ENCODE assay signal across 11 cellular contexts in genomic region chr1:152029144-152029936, GRCh38. TPM values are rescaled to one million over a fixed set of nuclear protein-coding genes. Genes with fewer than 3 reads are reported as not detected.
DNase-seq lines count a peak whose midpoint lies in the region; ATAC-seq and TF ChIP-seq lines count a peak whose summit lies in the region.
"Had no signal": no experiment of that assay in that cellular context is flagged by ENCODE, and none has a peak within 500 bp of the region (broad histone marks: within the 10 kb centered on the region; RNA-seq: fewer than 3 reads in every experiment).

No MANE protein-coding gene starts in this region.

- H3K36me3 ChIP-seq in DND-41 (ENCODE audit: insufficient read depth, low read length): peaks cover 29% of the 10 kb centered on the region
- peaks cover 42% of the 10 kb centered on the region for H3K36me3 ChIP-seq in mesodermal cell (ENCODE audit: control insufficient read depth, insufficient read depth, low read length)
- peaks cover 10% of the 10 kb centered on the region for H3K36me3 ChIP-seq in HAP-1 (replicated peaks)

- H3K27me3 ChIP-seq in DND-41 (ENCODE audit: insufficient read depth, low read length, poor library complexity) (no peaks in the 10 kb centered on the region), HAP-1 (ENCODE audit: low read depth) (no peaks in the 10 kb centered on the region)

- peak overlapping the region; percentile 62 for H3K27ac ChIP-seq in DND-41 (ENCODE audit: low read length)
- peak overlapping the region; percentile 55 for H3K27ac ChIP-seq in mesodermal cell (ENCODE audit: low read depth, low read length, severe bottlenecking)

- no peak overlapping the region for H3K4me2 ChIP-seq in DND-41 (ENCODE audit: insufficient read depth, low read length)

- H3K9ac ChIP-seq in DND-41 (ENCODE audit: low read depth, low read length): no peak overlapping the region

- H3K9me3 Mint-ChIP-seq in activated naive CD4-positive, alpha-beta T cell treated with anti-CD3 and anti-CD28 coated beads, Interleukin-2, amount 50 U/mL, for 72 hours: peaks cover 4 to 21% of the 10 kb centered on the region in 2 donors
- H3K9me3 Mint-ChIP-seq: brain had no signal

- peaks cover 18% of the 10 kb centered on the region for H3K79me2 ChIP-seq in DND-41 (ENCODE audit: insufficient read depth, low read length)

- H3K36me3 Mint-ChIP-seq in activated naive CD4-positive, alpha-beta T cell treated with anti-CD3 and anti-CD28 coated beads, Interleukin-2, amount 50 U/mL, for 72 hours: peaks cover 20 to 54% of the 10 kb centered on the region in 2 donors
- H3K36me3 Mint-ChIP-seq: brain had no signal

- peak overlapping the region; percentile 37; the same call in 1 of the 2 replicates for H2AFZ ChIP-seq in DND-41 (ENCODE audit: low read depth, low read length)

- in situ Hi-C loops in HAP-1 (cut with MboI; ENCODE audit: low sequenced_read_pairs) (no loop called here), GM13977 (cut with MboI; ENCODE audit: low pct_unique_long_range_greater_than_20kb, low sequenced_read_pairs, unreplicated experiment) (no loop called here)

- H3K27ac Mint-ChIP-seq in activated naive CD4-positive, alpha-beta T cell treated with anti-CD3 and anti-CD28 coated beads, Interleukin-2, amount 50 U/mL, for 72 hours: peak overlapping the region; percentile 62 to 88
- H3K27ac Mint-ChIP-seq: brain had no signal

- H3K4me3 ChIP-seq in DND-41 (ENCODE audit: low read depth in 1 of 2, low read length in 2 of 2) (no peak overlapping the region), mesodermal cell (ENCODE audit: extremely low read depth, insufficient read depth, low read length, poor library complexity, severe bottlenecking) (no peak overlapping the region), HAP-1 (no peak overlapping the region)

- 95 to 98% methylated on average over 3 to 5 of the region's 8 CpGs for WGBS in mesodermal cell (ENCODE audit: insufficient coverage in 2 of 2), 2 experiments

- ATAC-seq in DND-41 (ENCODE audit: insufficient read depth, low read depth) (peak; percentile 81), GM21367 (IDR thresholded peaks at IDR 0.05; ENCODE audit: unreplicated experiment) (no peak), HG02981 (IDR thresholded peaks at IDR 0.05; ENCODE audit: unreplicated experiment) (no peak)
- ATAC-seq in activated naive CD4-positive, alpha-beta T cell treated with anti-CD3 and anti-CD28 coated beads, Interleukin-2, amount 50 U/mL, for 72 hours: peak; percentile 69 to 78
- ATAC-seq: left colon had no signal

- no peaks in the 10 kb centered on the region for H3K9me3 ChIP-seq in DND-41 (ENCODE audit: insufficient read depth, low read length, severe bottlenecking)
- H3K9me3 ChIP-seq in mesodermal cell (ENCODE audit: control insufficient read depth, low read length): no peaks in the 10 kb centered on the region
- H3K9me3 ChIP-seq in HAP-1: no peaks in the 10 kb centered on the region

- DNase-seq in DND-41: peak; percentile 60
- DNase-seq in MV-4-11 (lab: John Stamatoyannopoulos, UW): peak; percentile 85
- peak in 1 of 2 donors; percentile 18 for DNase-seq in activated naive CD4-positive, alpha-beta T cell treated with anti-CD3 and anti-CD28 coated beads, Interleukin-2, amount 50 U/mL, for 72 hours (ENCODE audit: low spot score in 2 of 2)
- no peak for DNase-seq in HAP-1 (ENCODE audit: low spot score in 2 of 2)
- DNase-seq in GM13977 (ENCODE audit: low spot score): no peak
- DNase-seq: left colon, SW 1271 had no signal

- H4K20me1 ChIP-seq in DND-41 (ENCODE audit: insufficient read depth, low read length): no peaks in the 10 kb centered on the region

- H3K4me1 ChIP-seq in DND-41 (ENCODE audit: insufficient read depth, low read length): peaks cover 36% of the 10 kb centered on the region
- peaks cover 12% of the 10 kb centered on the region for H3K4me1 ChIP-seq in mesodermal cell (ENCODE audit: control insufficient read depth, insufficient read depth, low read length, poor library complexity, severe bottlenecking)
- peaks cover 2% of the 10 kb centered on the region for H3K4me1 ChIP-seq in HAP-1

- TF ChIP-seq CTCF in DND-41 (IDR thresholded peaks at IDR 0.05; ENCODE audit: borderline replicate concordance, extremely low read depth, low read length, poor library complexity, severe bottlenecking) (no peak), GM13977 (IDR thresholded peaks at IDR 0.05; ENCODE audit: extremely low read depth, insufficient read depth, missing control alignments) (no peak)

RNA-seq across cellular contexts. Expression of gene S100A11, which starts 7.5 kb away (rescaled TPM):
- 100 to 1,000 TPM; 197 to 272 TPM for total RNA-seq in activated naive CD4-positive, alpha-beta T cell treated with anti-CD3 and anti-CD28 coated beads, Interleukin-2, amount 50 U/mL, for 72 hours
- 1,948 TPM for polyA plus RNA-seq in mesodermal cell (2013, experiment 1 of 2)
- 1,730 TPM for polyA plus RNA-seq in mesodermal cell (2013, experiment 2 of 2)

RNA-seq across cellular contexts. Expression of gene S100A10, which starts 35.7 kb away (rescaled TPM):
- 100 to 1,000 TPM in 1 of 2 donors, 10 to 100 TPM in 1; 49.2 to 290 TPM for total RNA-seq in activated naive CD4-positive, alpha-beta T cell treated with anti-CD3 and anti-CD28 coated beads, Interleukin-2, amount 50 U/mL, for 72 hours
- 786 TPM for polyA plus RNA-seq in mesodermal cell (2013, experiment 1 of 2)
- polyA plus RNA-seq in mesodermal cell (2013, experiment 2 of 2): 897 TPM

RNA-seq across cellular contexts. Expression of gene TCHHL1, which starts 59.5 kb away (rescaled TPM):
- total RNA-seq in activated naive CD4-positive, alpha-beta T cell treated with anti-CD3 and anti-CD28 coated beads, Interleukin-2, amount 50 U/mL, for 72 hours: not detected
- polyA plus RNA-seq in mesodermal cell (2013, experiment 1 of 2): not detected
- not detected for polyA plus RNA-seq in mesodermal cell (2013, experiment 2 of 2)
- total RNA-seq: left colon had no signal

Comparison
In these comparisons a context has a peak if more than half of its experiments do, and no peak if none do; other contexts are left out.
1. ATAC-seq: peak in DND-41 (single experiment) and activated naive CD4-positive, alpha-beta T cell treated with anti-CD3 and anti-CD28 coated beads, Interleukin-2, amount 50 U/mL, for 72 hours (2 of 2); none in GM21367 (single experiment) and HG02981 (single experiment).
2. DNase-seq: peak in DND-41 (single experiment) and MV-4-11 (single experiment); none in HAP-1 (0 of 2) and GM13977 (single experiment).